ENCODE assay signal across 20 cellular contexts in genomic region chr12:65305346-65305950, GRCh38. TPM values are rescaled to one million over a fixed set of nuclear protein-coding genes. Genes with fewer than 3 reads are reported as not detected.
"Had no signal": no experiment of that assay in that cellular context is flagged by ENCODE, and none has a peak within 500 bp of the region (broad histone marks: within the 10 kb centered on the region; RNA-seq: fewer than 3 reads in every experiment).

No MANE protein-coding gene starts in this region.

- H3K4me3 Mint-ChIP-seq: activated CD4-positive, alpha-beta memory T cell treated with anti-CD3 and anti-CD28 coated beads for 36 hours; activated naive CD4-positive, alpha-beta T cell treated with anti-CD3 and anti-CD28 coated beads for 36 hours; activated naive CD8-positive, alpha-beta T cell treated with anti-CD3 and anti-CD28 coated beads, Interleukin-2, amount 50 U/mL, for 24 hours; dendritic cell treated with granulocyte-macrophage colony-stimulating factor and Interleukin-4, amounts not matched to agents 40 ng/mL and 50 ng/mL, for 4 days; memory B cell; naive thymus-derived CD8-positive, alpha-beta T cell; stimulated activated naive B cell treated with anti-CD40 and anti-IgM and Interleukin-4, amounts not matched to agents 10 μg/mL and 1 μg/mL and 100 μg/mL, for 72 hours; WTC11 had no signal

- H3K27ac ChIP-seq: ascending aorta, spleen, thoracic aorta, upper lobe of right lung had no signal

- H3K27me3 ChIP-seq: ascending aorta, esophagus muscularis mucosa, spleen, upper lobe of right lung had no signal

- H3K9me3 Mint-ChIP-seq: activated CD4-positive, alpha-beta memory T cell treated with anti-CD3 and anti-CD28 coated beads for 36 hours; activated naive CD4-positive, alpha-beta T cell treated with anti-CD3 and anti-CD28 coated beads for 36 hours; activated naive CD8-positive, alpha-beta T cell treated with anti-CD3 and anti-CD28 coated beads, Interleukin-2, amount 50 U/mL, for 24 hours; dendritic cell treated with granulocyte-macrophage colony-stimulating factor and Interleukin-4, amounts not matched to agents 40 ng/mL and 50 ng/mL, for 4 days; memory B cell; naive thymus-derived CD8-positive, alpha-beta T cell; stimulated activated naive B cell treated with anti-CD40 and anti-IgM and Interleukin-4, amounts not matched to agents 10 μg/mL and 1 μg/mL and 100 μg/mL, for 72 hours; WTC11 had no signal

- ATAC-seq: activated naive CD8-positive, alpha-beta T cell treated with anti-CD3 and anti-CD28 coated beads, Interleukin-2, amount 50 U/mL, for 24 hours; left ventricle myocardium superior; naive thymus-derived CD8-positive, alpha-beta T cell; sciatic nerve; stimulated activated naive B cell treated with anti-CD40 and anti-IgM and Interleukin-4, amounts not matched to agents 10 μg/mL and 1 μg/mL and 100 μg/mL, for 72 hours; upper lobe of right lung; WTC11 had no signal

- H3K36me3 Mint-ChIP-seq: activated CD4-positive, alpha-beta memory T cell treated with anti-CD3 and anti-CD28 coated beads for 36 hours; memory B cell; naive thymus-derived CD8-positive, alpha-beta T cell; stimulated activated naive B cell treated with anti-CD40 and anti-IgM and Interleukin-4, amounts not matched to agents 10 μg/mL and 1 μg/mL and 100 μg/mL, for 72 hours; WTC11 had no signal

- DNase-seq: activated CD4-positive, alpha-beta memory T cell treated with anti-CD3 and anti-CD28 coated beads for 36 hours; activated CD4-positive, alpha-beta T cell treated with anti-CD3 and anti-CD28 coated beads for 4 hours; activated naive CD4-positive, alpha-beta T cell treated with anti-CD3 and anti-CD28 coated beads for 36 hours; activated naive CD8-positive, alpha-beta T cell treated with anti-CD3 and anti-CD28 coated beads, Interleukin-2, amount 50 U/mL, for 24 hours; activated T-cell treated with anti-CD3 and anti-CD28 coated beads for 4 hours; effector CD8-positive, alpha-beta T cell; left ventricle myocardium superior; naive thymus-derived CD8-positive, alpha-beta T cell; spleen; stimulated activated CD4-positive, alpha-beta T cell treated with anti-CD3 and anti-CD28 coated beads, Interleukin-4, amount 100 ng/mL, for 4 hours; stimulated activated naive B cell treated with anti-CD40 and anti-IgM and Interleukin-4, amounts not matched to agents 10 μg/mL and 1 μg/mL and 100 μg/mL, for 72 hours; upper lobe of right lung had no signal

- FAIRE-seq: bronchial epithelial cell had no signal

- H3K36me3 ChIP-seq: spleen, thoracic aorta, upper lobe of right lung had no signal

- H3K27me3 Mint-ChIP-seq: dendritic cell treated with granulocyte-macrophage colony-stimulating factor and Interleukin-4, amounts not matched to agents 40 ng/mL and 50 ng/mL, for 4 days had no signal

- H3K4me3 ChIP-seq: ascending aorta, esophagus muscularis mucosa, spleen, thoracic aorta, upper lobe of right lung had no signal

- H3K9me3 ChIP-seq: ascending aorta, esophagus muscularis mucosa, spleen, thoracic aorta, upper lobe of right lung had no signal

- H3K27ac Mint-ChIP-seq: activated CD4-positive, alpha-beta memory T cell treated with anti-CD3 and anti-CD28 coated beads for 36 hours; activated naive CD4-positive, alpha-beta T cell treated with anti-CD3 and anti-CD28 coated beads for 36 hours; activated naive CD8-positive, alpha-beta T cell treated with anti-CD3 and anti-CD28 coated beads, Interleukin-2, amount 50 U/mL, for 24 hours; dendritic cell treated with granulocyte-macrophage colony-stimulating factor and Interleukin-4, amounts not matched to agents 40 ng/mL and 50 ng/mL, for 4 days; memory B cell; naive thymus-derived CD8-positive, alpha-beta T cell; stimulated activated naive B cell treated with anti-CD40 and anti-IgM and Interleukin-4, amounts not matched to agents 10 μg/mL and 1 μg/mL and 100 μg/mL, for 72 hours; WTC11 had no signal

RNA-seq across cellular contexts. Expression of gene MSRB3, which starts 27.0 kb away (rescaled TPM):
- total RNA-seq: activated CD4-positive, alpha-beta memory T cell treated with anti-CD3 and anti-CD28 coated beads for 36 hours; activated naive CD4-positive, alpha-beta T cell treated with anti-CD3 and anti-CD28 coated beads for 36 hours; naive thymus-derived CD8-positive, alpha-beta T cell had no signal
- polyA plus RNA-seq: naive thymus-derived CD8-positive, alpha-beta T cell had no signal
